In genomic region chr2:28595323-28595722, GRCh38 we compare ENCODE assay signal across 13 cellular contexts.
DNase-seq lines count a peak whose midpoint lies in the region; ATAC-seq, FAIRE-seq and TF ChIP-seq lines count a peak whose summit lies in the region.
"Had no signal": no experiment of that assay in that cellular context is flagged by ENCODE, and none has a peak within 500 bp of the region (broad histone marks: within the 10 kb centered on the region; RNA-seq: fewer than 3 reads in every experiment).

No MANE protein-coding gene starts in this region.

- H4K20me1 ChIP-seq in endothelial cell of umbilical vein (replicated peaks; ENCODE audit: control insufficient read depth, extremely low read depth, insufficient read depth, low read length): no peaks in the 10 kb centered on the region

- no peak overlapping the region for H3K4me3 Mint-ChIP-seq in CD14-positive monocyte

- dilution Hi-C loops in endothelial cell of umbilical vein (cut with MboI; ENCODE audit: extremely low pct_ligation_motif_present, low sequenced_read_pairs): no loop called here

- H3K4me3 ChIP-seq in heart right ventricle (no peak overlapping the region), endothelial cell of umbilical vein (replicated peaks in 1 of 3; ENCODE audit: insufficient read depth in 1 of 3, low read depth in 1 of 3, low read length in 3 of 3) (no peak overlapping the region), pancreas (no peak overlapping the region), vagina (no peak overlapping the region)
- H3K4me3 ChIP-seq: right lobe of liver had no signal

- H3K36me3 ChIP-seq in heart right ventricle (no peaks in the 10 kb centered on the region), endothelial cell of umbilical vein (ENCODE audit: control insufficient read depth in 2 of 2, extremely low read depth in 1 of 2, insufficient read depth in 2 of 2, low read length in 2 of 2) (no peaks in the 10 kb centered on the region), pancreas (no peaks in the 10 kb centered on the region), vagina (no peaks in the 10 kb centered on the region)
- H3K36me3 ChIP-seq: right lobe of liver had no signal

- FAIRE-seq in endothelial cell of umbilical vein (lab: Jason Lieb, UNC): no peak
- FAIRE-seq in pancreas (lab: Jason Lieb, UNC): no peak
- FAIRE-seq: D721Med, H54 had no signal

- H3K9me1 ChIP-seq in endothelial cell of umbilical vein (replicated peaks; ENCODE audit: control insufficient read depth, extremely low read depth, insufficient read depth, low read length): no peaks in the 10 kb centered on the region

- no peak for DNase-seq in heart right ventricle
- no peak for DNase-seq in left ventricle myocardium superior
- DNase-seq in endothelial cell of umbilical vein (ENCODE audit: low read depth, low spot score): no peak
- no peak for DNase-seq in pancreas
- no peak for DNase-seq in vagina (ENCODE audit: extremely low spot score in 2 of 2)
- no peak for DNase-seq in stimulated activated naive CD4-positive, alpha-beta T cell (lab: John Stamatoyannopoulos, UW)
- DNase-seq in CD14-positive monocyte (ENCODE audit: low spot score): no peak
- DNase-seq: activated CD4-positive, CD25-positive, alpha-beta regulatory T cell; NCI-H2171 treated with DMSO at 0.1 percent for 48 hours had no signal

- H3K4me2 ChIP-seq in endothelial cell of umbilical vein (ENCODE audit: insufficient read depth, low read length): no peak overlapping the region

- BruUV-seq in endothelial cell of umbilical vein (replicated peaks; lab: Mats Ljungman, UMichigan): no TSS peak

- peaks cover 0 to 44% (median 20%) of the 10 kb centered on the region in 9 donors for H3K4me1 ChIP-seq in heart right ventricle
- H3K4me1 ChIP-seq in endothelial cell of umbilical vein (ENCODE audit: control insufficient read depth, extremely low read depth, insufficient read depth, low read length): peaks cover 13% of the 10 kb centered on the region
- H3K4me1 ChIP-seq in pancreas: peaks cover 0 to 16% (median 4%) of the 10 kb centered on the region in 3 donors
- H3K4me1 ChIP-seq in vagina: no peaks in the 10 kb centered on the region

- H3K9me3 Mint-ChIP-seq in CD14-positive monocyte: peaks cover 0 to 3% (median 0%) of the 10 kb centered on the region in 7 donors

- peaks cover 24% of the 10 kb centered on the region for H3K4me1 Mint-ChIP-seq in CD14-positive monocyte

- 84 to 87% methylated on average over 4 of the region's 4 CpGs for WGBS in heart right ventricle, 2 donors
- WGBS in pancreas, 2 donors: 89 to 90% methylated on average over 4 of the region's 4 CpGs

- H3K27ac Mint-ChIP-seq in CD14-positive monocyte: peak overlapping the region in 1 of 7 donors; percentile 89

- TF ChIP-seq POLR2A in endothelial cell of umbilical vein (IDR thresholded peaks at IDR 0.05; ENCODE audit: low read depth, low read length): no peak
- no peak for TF ChIP-seq POLR2A in vagina (IDR thresholded peaks at IDR 0.05)

- TF ChIP-seq CTCF in heart right ventricle (IDR thresholded peaks at IDR 0.05) (no peak), endothelial cell of umbilical vein (IDR thresholded peaks at IDR 0.05; ENCODE audit: extremely low read depth in 1 of 2, insufficient read depth in 1 of 2, low read depth in 1 of 2, low read length in 2 of 2) (no peak), pancreas (IDR thresholded peaks at IDR 0.05) (no peak), vagina (IDR thresholded peaks at IDR 0.05) (no peak), CD14-positive monocyte (IDR thresholded peaks at IDR 0.05) (no peak)

- H3K9me3 ChIP-seq in heart right ventricle: no peaks in the 10 kb centered on the region
- no peaks in the 10 kb centered on the region for H3K9me3 ChIP-seq in endothelial cell of umbilical vein (replicated peaks; ENCODE audit: control insufficient read depth, insufficient read depth, low read length)
- H3K9me3 ChIP-seq in pancreas: no peaks in the 10 kb centered on the region
- H3K9me3 ChIP-seq in vagina: no peaks in the 10 kb centered on the region
- H3K9me3 ChIP-seq: right lobe of liver had no signal

- ATAC-seq in heart right ventricle: no peak
- ATAC-seq in left ventricle myocardium superior: no peak
- no peak for ATAC-seq in pancreas
- no peak for ATAC-seq in HG02642 (IDR thresholded peaks at IDR 0.05; ENCODE audit: poor library complexity, unreplicated experiment)

- no peak overlapping the region for H3K9ac ChIP-seq in endothelial cell of umbilical vein (replicated peaks; ENCODE audit: extremely low read depth, insufficient read depth, low read length)

- CTCF ChIA-PET in endothelial cell of umbilical vein (lab: Charles Lee): interaction anchor here (1.0 to 5.8 kb wide), 33 partner anchors 11 to 872 kb away, joined by 3 to 153 read pairs (median 8); partner anchors contain the start of gene PPP1CB

- intact Hi-C loops in heart right ventricle (cut with DNase I): loop anchor here in 6 of 10 donors (2.0 to 10.0 kb wide), 6 partner anchors 69 to 219 kb away; partner anchors contain the start of genes PPP1CB (in 2 of the 6) and SPDYA (in 1 of the 6)
- intact Hi-C loops in left ventricle myocardium superior (cut with micrococcal nuclease): no loop called here
- intact Hi-C loops in endothelial cell of umbilical vein (cut with micrococcal nuclease): no loop called here
- intact Hi-C loops in pancreas (cut with DNase I): loop anchor here in 1 of 3 donors (10.0 kb wide), 1 partner anchor 159 kb away; the partner anchor contains the start of gene PPP1CB
- intact Hi-C loops in vagina (cut with DNase I): loop anchor here (2.0 to 5.0 kb wide), 2 partner anchors 67 to 157 kb away; no protein-coding TSS in a partner anchor
- intact Hi-C loops in CD14-positive monocyte (cut with micrococcal nuclease): loop anchor here (2.0 to 10.0 kb wide), 3 partner anchors 29 to 159 kb away; partner anchors contain the start of gene PPP1CB (in 1 of the 2)

- peak overlapping the region; percentile 53 to 95 (median 86) for H3K27ac ChIP-seq in heart right ventricle
- H3K27ac ChIP-seq in endothelial cell of umbilical vein (ENCODE audit: insufficient read depth, low read depth, low read length): peak overlapping the region; percentile 71
- H3K27ac ChIP-seq in pancreas: peak overlapping the region; percentile 13 to 90 (median 83)
- peak overlapping the region; percentile 71 for H3K27ac ChIP-seq in vagina

- no peaks in the 10 kb centered on the region for H3K79me2 ChIP-seq in endothelial cell of umbilical vein (ENCODE audit: control insufficient read depth, insufficient read depth, low read length)

- H3K27me3 Mint-ChIP-seq in CD14-positive monocyte (ENCODE audit: low read depth in 3 of 3): peaks cover 0 to 4% (median 2%) of the 10 kb centered on the region in 3 donors

- no peak overlapping the region for H2AFZ ChIP-seq in endothelial cell of umbilical vein (ENCODE audit: low read depth, low read length)

- H3K36me3 Mint-ChIP-seq in CD14-positive monocyte: no peaks in the 10 kb centered on the region

- H3K27me3 ChIP-seq in heart right ventricle: no peaks in the 10 kb centered on the region
- H3K27me3 ChIP-seq in endothelial cell of umbilical vein (ENCODE audit: control insufficient read depth in 2 of 2, insufficient read depth in 2 of 2, low read length in 2 of 2): no peaks in the 10 kb centered on the region
- H3K27me3 ChIP-seq in pancreas: no peaks in the 10 kb centered on the region
- no peaks in the 10 kb centered on the region for H3K27me3 ChIP-seq in vagina
- H3K27me3 ChIP-seq: right lobe of liver had no signal

- POLR2A ChIA-PET in endothelial cell of umbilical vein (lab: Charles Lee): interaction anchor here (1.9 kb wide), 1 partner anchor 156 kb away, joined by 9 read pairs; the partner anchor contains the start of gene PPP1CB

TF ChIP-seq in endothelial cell of umbilical vein, 7 proteins besides CTCF, POLR2A, EP300 and RAD21:
- no peak for TF ChIP-seq JUN (IDR thresholded peaks at IDR 0.05; ENCODE audit: borderline replicate concordance, insufficient read depth, insufficient read length, low read depth)

Comparison
In these comparisons a context has a peak if more than half of its experiments do, and no peak if none do; other contexts are left out.
1. intact Hi-C loops: an anchor here in heart right ventricle (2.0 to 10.0 kb wide), vagina (2.0 to 5.0 kb wide) and CD14-positive monocyte (2.0 to 10.0 kb wide); none called in left ventricle myocardium superior and endothelial cell of umbilical vein.